Comparison of ENCODE assay signal across 23 cellular contexts in the genomic region with DNA sequence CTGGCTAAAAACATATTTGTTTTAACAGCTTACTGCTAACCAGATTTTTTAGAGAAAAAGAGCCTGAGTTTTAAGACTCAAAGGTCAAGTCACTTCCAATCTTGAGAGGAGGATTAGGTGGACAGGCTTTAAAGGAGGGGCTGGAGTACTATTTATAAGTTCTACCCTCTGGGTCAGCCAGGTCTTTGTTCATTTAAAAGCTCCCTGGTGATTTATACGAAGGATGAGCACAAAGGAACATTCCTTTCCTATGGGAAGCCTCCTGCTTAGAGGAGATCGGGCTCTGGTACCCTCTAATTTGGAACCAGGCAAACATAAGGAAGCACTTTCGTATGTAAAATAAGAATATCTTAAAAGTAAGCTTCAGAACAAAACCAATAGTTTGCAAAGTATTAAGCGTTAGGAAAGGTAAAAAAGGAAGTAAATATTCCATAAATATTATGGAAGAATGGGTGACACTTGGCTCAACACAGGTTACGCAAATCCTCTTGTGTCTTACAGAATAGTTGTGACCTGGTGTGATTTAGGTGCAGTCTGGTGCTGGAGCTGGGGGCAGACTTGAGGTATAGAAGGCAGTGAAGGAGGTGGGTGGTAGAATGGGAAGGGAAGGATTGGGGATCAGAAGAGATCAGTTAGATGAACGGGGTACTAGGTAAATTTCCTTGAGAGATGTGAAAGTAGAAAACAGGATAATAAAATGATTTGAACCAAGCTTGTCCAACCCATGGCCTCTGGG. TPM values are rescaled to one million over a fixed set of nuclear protein-coding genes. Genes with fewer than 3 reads are reported as not detected.
DNase-seq lines count a peak whose midpoint lies in the region; ATAC-seq and TF ChIP-seq lines count a peak whose summit lies in the region.
"Had no signal": no experiment of that assay in that cellular context is flagged by ENCODE, and none has a peak within 500 bp of the region (broad histone marks: within the 10 kb centered on the region; RNA-seq: fewer than 3 reads in every experiment).

No MANE protein-coding gene starts in this region.

- in situ Hi-C loops in SK-MEL-5 (cut with HindIII; ENCODE audit: low pct_unique_long_range_greater_than_20kb, low sequenced_read_pairs) = no loop called here

- no peak for ATAC-seq in GM19463 (IDR thresholded peaks at IDR 0.05; ENCODE audit: unreplicated experiment)
- ATAC-seq in left cardiac atrium = no peak
- ATAC-seq: A549; CD8-positive, alpha-beta T cell; HCT116; PC-3; SK-N-SH treated with all-trans-retinoic acid at 6 μM for 48 hours had no signal

- H3K4me3 ChIP-seq in iPS-18a (ENCODE audit: low read length) (peak overlapping the region; percentile 30), tibial artery (no peak overlapping the region)
- H3K4me3 ChIP-seq: A549; BLaER1 treated with 17β-estradiol and CSF1 and Interleukin-3, amounts not matched to agents 10 nM and 100 nM had no signal

- no peaks in the 10 kb centered on the region for H3K27me3 ChIP-seq in iPS-18a (ENCODE audit: control insufficient read depth, insufficient read depth, low read length)
- no peaks in the 10 kb centered on the region for H3K27me3 ChIP-seq in tibial artery
- H3K27me3 ChIP-seq: BLaER1 treated with 17β-estradiol and CSF1 and Interleukin-3, amounts not matched to agents 10 nM and 100 nM had no signal

- H3K4me1 ChIP-seq in iPS-18a (ENCODE audit: control insufficient read depth, low read depth, low read length) (peaks cover 15% of the 10 kb centered on the region), tibial artery (no peaks in the 10 kb centered on the region)
- H3K4me1 ChIP-seq: A549 had no signal

- H3K4me1 Mint-ChIP-seq in neural crest cell = peaks cover 48% of the 10 kb centered on the region

- H3K36me3 Mint-ChIP-seq in neural crest cell (ENCODE audit: low read depth) = no peaks in the 10 kb centered on the region
- H3K36me3 Mint-ChIP-seq: CD8-positive, alpha-beta T cell had no signal

- H3K36me3 ChIP-seq in iPS-18a (ENCODE audit: control insufficient read depth, low read depth, low read length) (no peaks in the 10 kb centered on the region), tibial artery (no peaks in the 10 kb centered on the region)

- H3K27me3 Mint-ChIP-seq in neural crest cell (ENCODE audit: low read depth) = no peaks in the 10 kb centered on the region

- intact Hi-C loops in left cardiac atrium (cut with DNase I) (no loop called here), tibial artery (cut with DNase I; ENCODE audit: low total_unique reads) (no loop called here)

- H3K4me3 Mint-ChIP-seq in neural crest cell = no peak overlapping the region
- H3K4me3 Mint-ChIP-seq: CD8-positive, alpha-beta T cell had no signal

- DNase-seq in GM03348 (ENCODE audit: low spot score) = peak; percentile 12
- DNase-seq in SK-MEL-5 (ENCODE audit: low read depth, low spot score) = peak; percentile 65
- DNase-seq in neural crest cell (ENCODE audit: low read depth, low spot score) = no peak
- no peak for DNase-seq in left cardiac atrium
- DNase-seq in NCI-H2171 (lab: John Stamatoyannopoulos, UW) = no peak
- no peak for DNase-seq in tibial artery
- DNase-seq: CD8-positive, alpha-beta T cell; KBM-7; NCI-H1105; NCI-H1694; NCI-H2081 treated with DMSO at 0.1 percent for 48 hours; NCI-H2227 treated with DMSO at 0.1 percent for 48 hours; NCI-H510A treated with DMSO at 0.1 percent for 48 hours; NCI-H82; PC-3; RPMI8226; SHP77 treated with DMSO at 0.1 percent for 48 hours had no signal

- H3K9me3 Mint-ChIP-seq in neural crest cell = no peaks in the 10 kb centered on the region
- H3K9me3 Mint-ChIP-seq: CD8-positive, alpha-beta T cell had no signal

- TF ChIP-seq CTCF in neural crest cell (conservative IDR thresholded peaks at IDR 0.05) (no peak), tibial artery (IDR thresholded peaks at IDR 0.05) (no peak)

- H3K27ac Mint-ChIP-seq in neural crest cell (ENCODE audit: unreplicated experiment) = peak overlapping the region; percentile 76
- H3K27ac Mint-ChIP-seq: CD8-positive, alpha-beta T cell had no signal

- H3K9me3 ChIP-seq in iPS-18a (ENCODE audit: control insufficient read depth, low read depth, low read length) (no peaks in the 10 kb centered on the region), tibial artery (no peaks in the 10 kb centered on the region)
- H3K9me3 ChIP-seq: A549 had no signal

- H3K27ac ChIP-seq in iPS-18a (ENCODE audit: low read length) (peak overlapping the region; percentile 34), tibial artery (no peak overlapping the region)
- H3K27ac ChIP-seq: A549; BLaER1 treated with 17β-estradiol and CSF1 and Interleukin-3, amounts not matched to agents 10 nM and 100 nM had no signal

- H3K9ac ChIP-seq in iPS-18a (ENCODE audit: low read length) = no peak overlapping the region
- H3K9ac ChIP-seq: BLaER1 treated with 17β-estradiol and CSF1 and Interleukin-3, amounts not matched to agents 10 nM and 100 nM had no signal

RNA-seq across cellular contexts. Expression of gene PDE6D, which starts 35.6 kb away (rescaled TPM):
- total RNA-seq in SK-MEL-5 (2014; rRNA removed; shearing (Covaris generic)) = 37.7 and 43.6 TPM in 2 replicates
- polyA plus RNA-seq in SK-MEL-5 (2015; cell fraction: cytosol; rRNA removed) = 39.5 and 49.7 TPM in 2 replicates
- polyA plus RNA-seq in SK-MEL-5 (2015; cell fraction: nucleus; rRNA removed) = 5.6 and 15.9 TPM in 2 replicates
- total RNA-seq in neural crest cell (35.8 and 38.8 TPM in 2 replicates), left cardiac atrium (10 to 100 TPM; 16.6 to 18.8 TPM)

RNA-seq across cellular contexts. Expression of gene PTMA, which starts 37.1 kb away (rescaled TPM):
- 885 and 950 TPM in 2 replicates for total RNA-seq in SK-MEL-5 (2014; rRNA removed; shearing (Covaris generic))
- polyA plus RNA-seq in SK-MEL-5 (2015; cell fraction: cytosol; rRNA removed) = 774 and 799 TPM in 2 replicates
- 180 and 218 TPM in 2 replicates for polyA plus RNA-seq in SK-MEL-5 (2015; cell fraction: nucleus; rRNA removed)
- total RNA-seq in neural crest cell = 1,415 and 1,529 TPM in 2 replicates
- 100 to 1,000 TPM; 343 to 402 TPM for total RNA-seq in left cardiac atrium

RNA-seq across cellular contexts. Expression of gene COPS7B, which starts 40.8 kb away (rescaled TPM):
- total RNA-seq in SK-MEL-5 (2014; rRNA removed; shearing (Covaris generic)) = 19.6 and 20.7 TPM in 2 replicates
- 37.1 and 38.5 TPM in 2 replicates for polyA plus RNA-seq in SK-MEL-5 (2015; cell fraction: cytosol; rRNA removed)
- 77.6 and 106 TPM in 2 replicates for polyA plus RNA-seq in SK-MEL-5 (2015; cell fraction: nucleus; rRNA removed)
- total RNA-seq in neural crest cell (62.9 and 64.1 TPM in 2 replicates), left cardiac atrium (10 to 100 TPM; 15.6 to 16.9 TPM)

Comparison
In these comparisons a context has a peak if more than half of its experiments do, and no peak if none do; other contexts are left out.
1. DNase-seq: peak in GM03348 (single experiment) and SK-MEL-5 (single experiment); none in neural crest cell (single experiment), left cardiac atrium (single experiment), NCI-H2171 (single experiment) and tibial artery (0 of 2).